21 cellular contexts compared by ENCODE assay signal in genomic region chr14:75558440-75558839, GRCh38. TPM values are rescaled to one million over a fixed set of nuclear protein-coding genes. Genes with fewer than 3 reads are reported as not detected.
DNase-seq lines count a peak whose midpoint lies in the region; ATAC-seq and TF ChIP-seq lines count a peak whose summit lies in the region.
"Had no signal": no experiment of that assay in that cellular context is flagged by ENCODE, and none has a peak within 500 bp of the region (broad histone marks: within the 10 kb centered on the region; RNA-seq: fewer than 3 reads in every experiment).

No MANE protein-coding gene starts in this region.

- CTCF ChIA-PET in activated naive CD4-positive, alpha-beta T cell treated with anti-CD3 and anti-CD28 coated beads for 36 hours (lab: Charles Lee), result no interaction called here
- CTCF ChIA-PET in activated CD4-positive, alpha-beta memory T cell treated with anti-CD3 and anti-CD28 coated beads for 36 hours (lab: Charles Lee), result no interaction called here

- H2BK15ac ChIP-seq in mesenchymal stem cell (ENCODE audit: low read depth, poor library complexity, severe bottlenecking), result no peak overlapping the region

- H3K27me3 Mint-ChIP-seq in activated naive CD4-positive, alpha-beta T cell treated with anti-CD3 and anti-CD28 coated beads for 36 hours (ENCODE audit: low read depth), result no peaks in the 10 kb centered on the region
- no peaks in the 10 kb centered on the region for H3K27me3 Mint-ChIP-seq in activated CD4-positive, alpha-beta memory T cell treated with anti-CD3 and anti-CD28 coated beads for 36 hours
- H3K27me3 Mint-ChIP-seq: B cell had no signal

- H3K23ac ChIP-seq in mesenchymal stem cell (ENCODE audit: low read length in 2 of 2), result no peak overlapping the region

- POLR2A ChIA-PET in activated CD4-positive, alpha-beta memory T cell treated with anti-CD3 and anti-CD28 coated beads for 36 hours (lab: Charles Lee), result interaction anchor here (6.2 kb wide), 1 partner anchor 36 kb away, joined by 67 read pairs; the partner anchor contains the start of gene BATF

- H3K4me2 ChIP-seq in OCI-LY3 (ENCODE audit: low read length), result no peak overlapping the region
- no peak overlapping the region for H3K4me2 ChIP-seq in mesenchymal stem cell (ENCODE audit: low read length, poor library complexity, severe bottlenecking)

- H3K4ac ChIP-seq in mesenchymal stem cell (ENCODE audit: low read depth in 1 of 2, low read length in 2 of 2), result no peak overlapping the region

- no peak overlapping the region for H3K18ac ChIP-seq in mesenchymal stem cell (ENCODE audit: low read depth in 1 of 2, low read length in 2 of 2)

- no peak for TF ChIP-seq POLR2A in right lobe of liver (IDR thresholded peaks at IDR 0.05)

- peak overlapping the region; percentile 93 for H3K27ac ChIP-seq in OCI-LY3 (ENCODE audit: low read length)
- H3K27ac ChIP-seq in mesenchymal stem cell (ENCODE audit: low read length, poor library complexity, severe bottlenecking), result no peak overlapping the region
- no peak overlapping the region for H3K27ac ChIP-seq in right lobe of liver

- no peak overlapping the region for H2BK12ac ChIP-seq in mesenchymal stem cell (ENCODE audit: low read length in 2 of 2)

- no peak overlapping the region for H2AK5ac ChIP-seq in mesenchymal stem cell (ENCODE audit: low read length, severe bottlenecking)

- no peak overlapping the region for H2BK120ac ChIP-seq in mesenchymal stem cell (ENCODE audit: low read depth, low read length)

- WGBS in mesenchymal stem cell, result 63% methylated on average over 5 of the region's 5 CpGs
- 82% methylated on average over 5 of the region's 5 CpGs for WGBS in right lobe of liver (ENCODE audit: insufficient coverage, low coverage, low lambda C conversion rate, missing lambda C conversion rate)

- no peaks in the 10 kb centered on the region for H4K20me1 ChIP-seq in OCI-LY3 (ENCODE audit: insufficient read depth, low read length)

- peaks cover 21% of the 10 kb centered on the region; the same call in 1 of the 2 replicates for H3K79me2 ChIP-seq in OCI-LY3 (ENCODE audit: low read length)

- H3K9me3 Mint-ChIP-seq in activated naive CD4-positive, alpha-beta T cell treated with anti-CD3 and anti-CD28 coated beads for 36 hours, result peaks cover 8% of the 10 kb centered on the region
- H3K9me3 Mint-ChIP-seq in activated CD4-positive, alpha-beta memory T cell treated with anti-CD3 and anti-CD28 coated beads for 36 hours, result peaks cover 4% of the 10 kb centered on the region
- H3K9me3 Mint-ChIP-seq: CD4-positive, alpha-beta memory T cell had no signal

- peak overlapping the region; percentile 60 for H3K27ac Mint-ChIP-seq in activated naive CD4-positive, alpha-beta T cell treated with anti-CD3 and anti-CD28 coated beads for 36 hours
- H3K27ac Mint-ChIP-seq in activated CD4-positive, alpha-beta memory T cell treated with anti-CD3 and anti-CD28 coated beads for 36 hours, result peak overlapping the region; percentile 99
- H3K27ac Mint-ChIP-seq: B cell; CD4-positive, alpha-beta memory T cell had no signal

- TF ChIP-seq CTCF in OCI-LY3 (IDR thresholded peaks at IDR 0.05; ENCODE audit: low read depth, low read length), result no peak
- no peak for TF ChIP-seq CTCF in right lobe of liver (IDR thresholded peaks at IDR 0.05)

- H3K36me3 ChIP-seq in OCI-LY3 (replicated peaks; ENCODE audit: low read depth, low read length), result peaks cover 39% of the 10 kb centered on the region
- H3K36me3 ChIP-seq in mesenchymal stem cell (ENCODE audit: control insufficient read depth in 1 of 2, insufficient read depth in 2 of 2, low read depth in 1 of 2, low read length in 2 of 2), result no peaks in the 10 kb centered on the region
- H3K36me3 ChIP-seq in right lobe of liver, result no peaks in the 10 kb centered on the region

- no peak overlapping the region for H3K14ac ChIP-seq in mesenchymal stem cell (ENCODE audit: low read length in 2 of 2)

- no peak overlapping the region for H4K91ac ChIP-seq in mesenchymal stem cell (ENCODE audit: low read length)

- H3K4me1 Mint-ChIP-seq in activated naive CD4-positive, alpha-beta T cell treated with anti-CD3 and anti-CD28 coated beads for 36 hours (ENCODE audit: low read depth), result peaks cover 62% of the 10 kb centered on the region
- H3K4me1 Mint-ChIP-seq in activated CD4-positive, alpha-beta memory T cell treated with anti-CD3 and anti-CD28 coated beads for 36 hours (ENCODE audit: low read depth), result peaks cover 83% of the 10 kb centered on the region

- H3K4me1 ChIP-seq in OCI-LY3 (ENCODE audit: low read length) (peaks cover 53% of the 10 kb centered on the region), mesenchymal stem cell (ENCODE audit: control insufficient read depth, insufficient read depth, low read depth, low read length) (no peaks in the 10 kb centered on the region), right lobe of liver (peaks cover 0 to 9% (median 3%) of the 10 kb centered on the region in 4 donors)

- no peaks in the 10 kb centered on the region for H3K27me3 ChIP-seq in OCI-LY3 (ENCODE audit: low read depth, low read length)
- H3K27me3 ChIP-seq in mesenchymal stem cell (ENCODE audit: control insufficient read depth in 1 of 2, insufficient read depth in 1 of 2, low read length in 2 of 2), result peaks cover 0 to 20% of the 10 kb centered on the region in 2 experiments
- no peaks in the 10 kb centered on the region for H3K27me3 ChIP-seq in right lobe of liver

- no peak overlapping the region for H2BK5ac ChIP-seq in mesenchymal stem cell (ENCODE audit: low read depth, low read length, poor library complexity, severe bottlenecking)

- H4K8ac ChIP-seq in mesenchymal stem cell (ENCODE audit: low read length), result no peak overlapping the region

- DNase-seq in activated naive CD4-positive, alpha-beta T cell treated with anti-CD3 and anti-CD28 coated beads for 36 hours, result no peak
- no peak for DNase-seq in activated naive CD4-positive, alpha-beta T cell treated with anti-CD3 and anti-CD28 coated beads, Interleukin-2, amount 50 U/mL, for 16 hours
- no peak for DNase-seq in activated CD4-positive, alpha-beta memory T cell treated with anti-CD3 and anti-CD28 coated beads for 36 hours
- DNase-seq in mesenchymal stem cell (peak; percentile 54), SIG-M5 treated with dmso at 0.1 percent for 504 hours (lab: John Stamatoyannopoulos, UW; ENCODE audit: unreplicated experiment) (no peak), right lobe of liver (no peak)
- DNase-seq: CD4-positive, alpha-beta memory T cell; DMS79 treated with DMSO at 0.1 percent for 48 hours; GDM1; HCEC 1CT; IMR-90; NCI-H146; NCI-H2081 treated with DMSO at 0.1 percent for 48 hours; NCI-H2227 treated with DMSO at 0.1 percent for 48 hours; NCI-H526 treated with DMSO at 0.1 percent for 48 hours; NK-92 treated with Interleukin-12 subunit alpha and Interleukin-12 subunit beta, amount 100 ng/mL, for 24 hours; PC-3 had no signal

- no peaks in the 10 kb centered on the region for H3K79me1 ChIP-seq in mesenchymal stem cell (replicated peaks; ENCODE audit: low read length, poor library complexity, severe bottlenecking)

- H3K4me3 Mint-ChIP-seq in activated naive CD4-positive, alpha-beta T cell treated with anti-CD3 and anti-CD28 coated beads for 36 hours, result no peak overlapping the region
- no peak overlapping the region for H3K4me3 Mint-ChIP-seq in activated CD4-positive, alpha-beta memory T cell treated with anti-CD3 and anti-CD28 coated beads for 36 hours
- H3K4me3 Mint-ChIP-seq: B cell; CD4-positive, alpha-beta memory T cell had no signal

- peaks cover 6% of the 10 kb centered on the region for H3K36me3 Mint-ChIP-seq in activated naive CD4-positive, alpha-beta T cell treated with anti-CD3 and anti-CD28 coated beads for 36 hours (ENCODE audit: low read depth)
- peaks cover 12% of the 10 kb centered on the region for H3K36me3 Mint-ChIP-seq in activated CD4-positive, alpha-beta memory T cell treated with anti-CD3 and anti-CD28 coated beads for 36 hours

- no peak overlapping the region for H2AFZ ChIP-seq in OCI-LY3 (ENCODE audit: low read depth, low read length)
- H2AFZ ChIP-seq in mesenchymal stem cell (ENCODE audit: low read depth, low read length), result no peak overlapping the region

- no peak overlapping the region for H3K4me3 ChIP-seq in OCI-LY3 (ENCODE audit: low read length)
- H3K4me3 ChIP-seq in mesenchymal stem cell (ENCODE audit: insufficient read depth in 1 of 2, low read depth in 1 of 2, low read length in 2 of 2), result no peak overlapping the region
- no peak overlapping the region for H3K4me3 ChIP-seq in right lobe of liver

- H3K9ac ChIP-seq in OCI-LY3 (ENCODE audit: low read length) (no peak overlapping the region), mesenchymal stem cell (ENCODE audit: low read length) (no peak overlapping the region)

- H3K9me3 ChIP-seq in OCI-LY3 (ENCODE audit: insufficient read depth, low read length), result no peaks in the 10 kb centered on the region
- H3K9me3 ChIP-seq in mesenchymal stem cell (ENCODE audit: control insufficient read depth, low read length), result no peaks in the 10 kb centered on the region
- no peaks in the 10 kb centered on the region for H3K9me3 ChIP-seq in right lobe of liver

- ATAC-seq in right lobe of liver (no peak), GM18519 (IDR thresholded peaks at IDR 0.05; ENCODE audit: low FRiP score, unreplicated experiment) (no peak)
- ATAC-seq: PC-3, Right ventricle myocardium inferior had no signal

- intact Hi-C loops in activated naive CD4-positive, alpha-beta T cell treated with anti-CD3 and anti-CD28 coated beads for 36 hours (cut with micrococcal nuclease), result no loop called here
- intact Hi-C loops in activated CD4-positive, alpha-beta memory T cell treated with anti-CD3 and anti-CD28 coated beads for 36 hours (cut with micrococcal nuclease), result loop anchor here (10.0 kb wide), 1 partner anchor 1476 kb away; no protein-coding TSS in a partner anchor
- intact Hi-C loops in right lobe of liver (cut with DNase I), result no loop called here

RNA-seq across cellular contexts. Expression of gene FLVCR2, which starts 20.0 kb away (rescaled TPM):
- 10 to 100 TPM in 1 of 2 experiments, 1 to 10 TPM in 1; 5.8 to 10.4 TPM for total RNA-seq in activated naive CD4-positive, alpha-beta T cell treated with anti-CD3 and anti-CD28 coated beads for 36 hours
- 1 to 10 TPM; 2.8 to 7.6 TPM for total RNA-seq in activated CD4-positive, alpha-beta memory T cell treated with anti-CD3 and anti-CD28 coated beads for 36 hours
- polyA plus RNA-seq in mesenchymal stem cell (2013, experiment 1 of 2), result 3.0 TPM
- polyA plus RNA-seq in mesenchymal stem cell (2013, experiment 2 of 2), result 2.6 TPM
- total RNA-seq in right lobe of liver, result 10 to 100 TPM; 17.0 to 42.8 (median 27.8) TPM

RNA-seq across cellular contexts. Expression of gene BATF, which starts 36.2 kb away (rescaled TPM):
- 100 to 1,000 TPM; 178 to 179 TPM for total RNA-seq in activated naive CD4-positive, alpha-beta T cell treated with anti-CD3 and anti-CD28 coated beads for 36 hours
- 100 to 1,000 TPM; 171 to 182 TPM for total RNA-seq in activated CD4-positive, alpha-beta memory T cell treated with anti-CD3 and anti-CD28 coated beads for 36 hours
- not detected for polyA plus RNA-seq in mesenchymal stem cell (2013, experiment 1 of 2)
- 0.04 TPM for polyA plus RNA-seq in mesenchymal stem cell (2013, experiment 2 of 2)
- total RNA-seq in right lobe of liver, result 10 to 100 TPM in 2 of 6 experiments, 1 to 10 TPM in 1, under 1 TPM in 3; 0.24 to 10.4 (median 0.87) TPM
- total RNA-seq: IMR-90, PC-3 had no signal
- polyA plus RNA-seq: IMR-90 had no signal

Comparison
In these comparisons a context has a peak if more than half of its experiments do, and no peak if none do; other contexts are left out.
1. RNA of gene BATF, which starts 36.2 kb away (total RNA-seq): 171 to 182 TPM in activated CD4-positive, alpha-beta memory T cell treated with anti-CD3 and anti-CD28 coated beads for 36 hours and 178 to 179 TPM in activated naive CD4-positive, alpha-beta T cell treated with anti-CD3 and anti-CD28 coated beads for 36 hours; 0.24 to 10.4 TPM in right lobe of liver; every median in the first group is over 10 times any median in the second.